In genomic region chr6:148887181-148887580, GRCh38 we compare ENCODE assay signal across 25 cellular contexts.
A peak's percentile ranks its signal among the peaks of the same experiment; 100 is the strongest.
DNase-seq lines count a peak whose midpoint lies in the region; ATAC-seq and TF ChIP-seq lines count a peak whose summit lies in the region.
"Had no signal": no experiment of that assay in that cellular context is flagged by ENCODE, and none has a peak within 500 bp of the region (broad histone marks: within the 10 kb centered on the region; RNA-seq: fewer than 3 reads in every experiment).

No MANE protein-coding gene starts in this region.

- H3K4me3 Mint-ChIP-seq in chondrocyte (ENCODE audit: unreplicated experiment) = no peak overlapping the region
- H3K4me3 Mint-ChIP-seq: activated CD4-positive, alpha-beta memory T cell treated with anti-CD3 and anti-CD28 coated beads, Interleukin-2, amount 10 ng/mL, durations not matched to agents 7 days and 5 days; activated naive CD8-positive, alpha-beta T cell; activated T-cell treated with anti-CD3 and anti-CD28 coated beads, Interleukin-2, amount 50 U/mL, for 4 hours; CD8-positive, alpha-beta T cell; T-helper 1 cell treated with Interleukin-12 subunit alpha and Interleukin-12 subunit beta and Interleukin-4 antibody, amounts not matched to agents 30 μg/mL and 1 μg/mL, for 36 hours; WTC11 had no signal

- H3K4me1 Mint-ChIP-seq in chondrocyte (ENCODE audit: low read depth) = peaks cover 48% of the 10 kb centered on the region
- H3K4me1 Mint-ChIP-seq: activated CD4-positive, alpha-beta memory T cell treated with anti-CD3 and anti-CD28 coated beads, Interleukin-2, amount 10 ng/mL, durations not matched to agents 7 days and 5 days had no signal

- ATAC-seq in HG02798 (IDR thresholded peaks at IDR 0.05; ENCODE audit: poor library complexity, unreplicated experiment) (no peak), HG03571 (IDR thresholded peaks at IDR 0.05; ENCODE audit: unreplicated experiment) (no peak)
- ATAC-seq: activated T-cell treated with anti-CD3 and anti-CD28 coated beads, Interleukin-2, amount 50 U/mL, for 4 hours; CD8-positive, alpha-beta T cell; stimulated activated naive CD8-positive, alpha-beta T cell treated with anti-CD3 and anti-CD28 coated beads, Interleukin-15, Interleukin-2, amounts not matched to agents 100 U/mL and 50 U/mL, for 24 hours had no signal

- intact Hi-C loops in prostate gland (cut with DNase I) = no loop called here
- intact Hi-C loops in PC-9 (cut with micrococcal nuclease; ENCODE audit: unreplicated experiment) = no loop called here

- H3K36me3 Mint-ChIP-seq in chondrocyte (ENCODE audit: low read depth) = no peaks in the 10 kb centered on the region
- H3K36me3 Mint-ChIP-seq: CD8-positive, alpha-beta T cell had no signal

- BruUV-seq in PC-9 (replicated peaks; lab: Mats Ljungman, UMichigan) = no TSS peak

- H3K9me3 ChIP-seq in prostate gland (no peaks in the 10 kb centered on the region), PC-9 (ENCODE audit: insufficient read depth, low read depth) (no peaks in the 10 kb centered on the region)
- H3K9me3 ChIP-seq: sigmoid colon, vagina had no signal

- POLR2A ChIA-PET in PC-9 (lab: Charles Lee; ENCODE audit: unreplicated experiment) = no interaction called here

- H3K27ac ChIP-seq in prostate gland = peak overlapping the region; percentile 40
- no peak overlapping the region for H3K27ac ChIP-seq in PC-9
- H3K27ac ChIP-seq: KMS-11, vagina had no signal

- no peak for TF ChIP-seq POLR2A in prostate gland (IDR thresholded peaks at IDR 0.05)

- WGBS in prostate gland = 33% methylated on average over 3 of the region's 3 CpGs

- H3K27me3 ChIP-seq in prostate gland (replicated peaks; ENCODE audit: insufficient read depth) (no peaks in the 10 kb centered on the region), PC-9 (ENCODE audit: insufficient read depth, low read depth) (no peaks in the 10 kb centered on the region)
- H3K27me3 ChIP-seq: sigmoid colon, vagina had no signal

- H3K4me1 ChIP-seq in prostate gland (replicated peaks) = peaks cover 6% of the 10 kb centered on the region
- H3K4me1 ChIP-seq in PC-9 (replicated peaks; ENCODE audit: insufficient read depth) = no peaks in the 10 kb centered on the region

- peak; percentile 63 for DNase-seq in M059J (ENCODE audit: low read depth)
- peak; percentile 16 for DNase-seq in astrocyte of the spinal cord (ENCODE audit: low read depth, low spot score)
- DNase-seq in fibroblast of the conjunctiva (ENCODE audit: low read depth) = peak; percentile 22
- DNase-seq in prostate gland (ENCODE audit: low spot score) = peak; percentile 48
- no peak for DNase-seq in PC-9
- DNase-seq in chondrocyte (ENCODE audit: low spot score) = no peak
- DNase-seq: activated CD4-positive, alpha-beta memory T cell treated with anti-CD3 and anti-CD28 coated beads, Interleukin-2, amount 10 ng/mL, durations not matched to agents 7 days and 5 days; activated T-cell treated with anti-CD3 and anti-CD28 coated beads, Interleukin-2, amount 50 U/mL, for 4 hours; CD8-positive, alpha-beta T cell; DMS79; hippocampal formation; kidney glomerular epithelial cell; midbrain; NCI-H1105 treated with DMSO at 0.1 percent for 48 hours; NCI-H2171; sigmoid colon; stimulated activated CD4-positive, alpha-beta T cell treated with anti-CD3 and anti-CD28 coated beads, Interleukin-1b, Interleukin-23, amount 100 ng/mL, for 48 hours; stimulated activated naive CD8-positive, alpha-beta T cell treated with anti-CD3 and anti-CD28 coated beads, Interleukin-15, Interleukin-2, amounts not matched to agents 100 U/mL and 50 U/mL, for 24 hours had no signal

- H3K36me3 ChIP-seq in prostate gland (no peaks in the 10 kb centered on the region), PC-9 (ENCODE audit: low read depth) (no peaks in the 10 kb centered on the region)
- H3K36me3 ChIP-seq: sigmoid colon, vagina had no signal

- H3K9me2 ChIP-seq in PC-9 (ENCODE audit: insufficient read depth) = no peaks in the 10 kb centered on the region

- no peaks in the 10 kb centered on the region for H3K27me3 Mint-ChIP-seq in chondrocyte (ENCODE audit: low read depth)
- H3K27me3 Mint-ChIP-seq: activated CD4-positive, alpha-beta memory T cell treated with anti-CD3 and anti-CD28 coated beads, Interleukin-2, amount 10 ng/mL, durations not matched to agents 7 days and 5 days; activated naive CD8-positive, alpha-beta T cell had no signal

- H3K79me2 ChIP-seq in PC-9 (ENCODE audit: low read depth) = no peaks in the 10 kb centered on the region

- no peak overlapping the region for H3K4me3 ChIP-seq in astrocyte of the spinal cord (ENCODE audit: low read depth, low read length)
- no peak overlapping the region for H3K4me3 ChIP-seq in prostate gland
- no peak overlapping the region for H3K4me3 ChIP-seq in PC-9
- H3K4me3 ChIP-seq: sigmoid colon, vagina had no signal

- CTCF ChIA-PET in PC-9 (lab: Charles Lee) = no interaction called here

- TF ChIP-seq CTCF in astrocyte of the spinal cord (IDR thresholded peaks at IDR 0.05; ENCODE audit: low read depth, low read length) = no peak
- no peak for TF ChIP-seq CTCF in prostate gland (IDR thresholded peaks at IDR 0.05)
- TF ChIP-seq CTCF in PC-9 (conservative IDR thresholded peaks at IDR 0.05) = no peak
- TF ChIP-seq CTCF in chondrocyte (IDR thresholded peaks at IDR 0.05) = no peak

- no peaks in the 10 kb centered on the region for H3F3A ChIP-seq in PC-9 (ENCODE audit: insufficient read depth, low read depth)

- H3K27ac Mint-ChIP-seq in chondrocyte (ENCODE audit: unreplicated experiment) = no peak overlapping the region
- H3K27ac Mint-ChIP-seq: activated CD4-positive, alpha-beta memory T cell treated with anti-CD3 and anti-CD28 coated beads, Interleukin-2, amount 10 ng/mL, durations not matched to agents 7 days and 5 days; activated naive CD8-positive, alpha-beta T cell; CD8-positive, alpha-beta T cell; T-helper 1 cell treated with Interleukin-12 subunit alpha and Interleukin-12 subunit beta and Interleukin-4 antibody, amounts not matched to agents 30 μg/mL and 1 μg/mL, for 36 hours; WTC11 had no signal

- H3K9me3 Mint-ChIP-seq in chondrocyte (ENCODE audit: low read depth) = no peaks in the 10 kb centered on the region
- H3K9me3 Mint-ChIP-seq: activated CD4-positive, alpha-beta memory T cell treated with anti-CD3 and anti-CD28 coated beads, Interleukin-2, amount 10 ng/mL, durations not matched to agents 7 days and 5 days; activated T-cell treated with anti-CD3 and anti-CD28 coated beads, Interleukin-2, amount 50 U/mL, for 4 hours; CD8-positive, alpha-beta T cell; T-helper 1 cell treated with Interleukin-12 subunit alpha and Interleukin-12 subunit beta and Interleukin-4 antibody, amounts not matched to agents 30 μg/mL and 1 μg/mL, for 36 hours; WTC11 had no signal

- H3K4me2 ChIP-seq in PC-9 = no peak overlapping the region
- H3K4me2 ChIP-seq: KMS-11 had no signal

- no peaks in the 10 kb centered on the region for H4K20me1 ChIP-seq in PC-9 (ENCODE audit: insufficient read depth)

- no peak overlapping the region for H2AFZ ChIP-seq in PC-9

- in situ Hi-C loops in astrocyte of the spinal cord (cut with HindIII; ENCODE audit: low sequenced_read_pairs) = no loop called here

Comparison
In these comparisons a context has a peak if more than half of its experiments do, and no peak if none do; other contexts are left out.
1. DNase-seq: peak in M059J (single experiment), astrocyte of the spinal cord (single experiment), fibroblast of the conjunctiva (single experiment) and prostate gland (single experiment); none in PC-9 (0 of 2) and chondrocyte (single experiment).